In the genomic region with DNA sequence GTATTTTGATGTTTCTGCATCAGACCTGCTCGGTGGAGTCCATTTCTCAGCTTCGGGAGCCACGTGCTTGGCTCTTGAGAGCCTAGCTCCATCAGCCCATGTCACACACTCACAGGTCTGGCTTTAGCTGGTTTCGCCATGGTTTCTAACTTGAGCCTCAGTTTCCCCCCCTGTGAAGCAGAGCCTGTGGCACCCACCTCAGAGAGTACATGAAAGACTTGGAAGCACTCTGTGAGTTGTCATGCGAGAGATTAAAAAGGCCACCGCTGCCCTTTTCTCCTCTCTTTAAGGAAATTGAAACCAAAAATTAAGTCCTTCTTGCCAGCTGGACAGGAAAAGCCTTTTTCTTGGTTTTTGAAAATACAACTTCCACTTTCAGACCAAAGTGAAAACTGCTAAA, we compare ENCODE assay signal across 9 cellular contexts. TPM values are rescaled to one million over a fixed set of nuclear protein-coding genes. Genes with fewer than 3 reads are reported as not detected.
A peak's percentile ranks its signal among the peaks of the same experiment; 100 is the strongest.
DNase-seq lines count a peak whose midpoint lies in the region; ATAC-seq, FAIRE-seq and TF ChIP-seq lines count a peak whose summit lies in the region.
"Had no signal": no experiment of that assay in that cellular context is flagged by ENCODE, and none has a peak within 500 bp of the region (broad histone marks: within the 10 kb centered on the region; RNA-seq: fewer than 3 reads in every experiment).

No MANE protein-coding gene starts in this region.

- WGBS in spleen, 5 donors, result 12 to 30% (median 17%) methylated on average over 6 of the region's 6 CpGs

- DNase-seq in AG04449 (ENCODE audit: low read depth, low spot score) (no peak), GM19239 (ENCODE audit: insufficient read length, low spot score) (no peak), spleen (no peak), NCI-H446 treated with DMSO at 0.1 percent for 48 hours (lab: John Stamatoyannopoulos, UW) (no peak), A673 (ENCODE audit: low spot score) (no peak)
- DNase-seq in effector memory CD8-positive, alpha-beta T cell, result no peak
- no peak for DNase-seq in stimulated activated CD4-positive, alpha-beta T cell treated with anti-CD3 and anti-CD28 coated beads, Interleukin-4, amount 100 ng/mL, for 24 hours

- H3K9me3 ChIP-seq in spleen (no peaks in the 10 kb centered on the region), A673 (ENCODE audit: low read depth, low read length, poor library complexity, severe bottlenecking) (no peaks in the 10 kb centered on the region)

- H3K9me3 Mint-ChIP-seq in effector memory CD8-positive, alpha-beta T cell, result no peaks in the 10 kb centered on the region

- H3K36me3 ChIP-seq in spleen, result peaks cover 0 to 44% (median 2%) of the 10 kb centered on the region in 6 donors
- H3K36me3 ChIP-seq in A673 (ENCODE audit: insufficient read depth, low read length, poor library complexity, severe bottlenecking), result peaks cover 2% of the 10 kb centered on the region

- peak; percentile 88 for FAIRE-seq in GM19239 (lab: Jason Lieb, UNC)
- FAIRE-seq: bronchial epithelial cell had no signal

- peaks cover 33 to 100% (median 78%) of the 10 kb centered on the region in 6 donors for H3K4me1 ChIP-seq in spleen
- H3K4me1 ChIP-seq in A673 (ENCODE audit: insufficient read depth, low read length, poor library complexity, severe bottlenecking), result peaks cover 18% of the 10 kb centered on the region

- BruUV-seq in A673 (replicated peaks; lab: Mats Ljungman, UMichigan), result no TSS peak

- TF ChIP-seq POLR2A in spleen (IDR thresholded peaks at IDR 0.05), result no peak

- intact Hi-C loops in spleen (cut with DNase I; ENCODE audit: low total_unique reads) (no loop called here), A673 (cut with micrococcal nuclease; ENCODE audit: unreplicated experiment) (no loop called here)

- ATAC-seq in HG03521 (IDR thresholded peaks at IDR 0.05; ENCODE audit: unreplicated experiment), result peak; percentile 37
- peak; percentile 32 for ATAC-seq in effector memory CD8-positive, alpha-beta T cell (replicated peaks)

- H3K4me3 ChIP-seq in AG04449 (ENCODE audit: low read depth, low read length) (peak overlapping the region; percentile 28), spleen (peak overlapping the region in 5 of 8 donors; percentile 9 to 54 (median 15)), A673 (ENCODE audit: low read depth, low read length, poor library complexity, severe bottlenecking) (no peak overlapping the region)

- H3K27me3 ChIP-seq in spleen (replicated peaks in 1 of 7), result no peaks in the 10 kb centered on the region
- no peaks in the 10 kb centered on the region for H3K27me3 ChIP-seq in A673 (replicated peaks; ENCODE audit: insufficient read depth, low read depth, low read length, poor library complexity)

- peaks cover 77 to 89% of the 10 kb centered on the region in 2 donors for H3K4me1 Mint-ChIP-seq in effector memory CD8-positive, alpha-beta T cell (ENCODE audit: low read depth in 2 of 2)

- peak overlapping the region in 1 of 2 donors; percentile 80 for H3K27ac Mint-ChIP-seq in effector memory CD8-positive, alpha-beta T cell

- POLR2A ChIA-PET in AG04449 (lab: Yijun Ruan, JAX) (interaction anchor here (0.6 to 1.4 kb wide), 2 partner anchors 10 to 16 kb away, joined by 3 read pairs; no protein-coding TSS in a partner anchor), A673 (lab: Charles Lee; ENCODE audit: low non-redundant PET) (no interaction called here)

- H3K27me3 Mint-ChIP-seq in effector memory CD8-positive, alpha-beta T cell, result no peaks in the 10 kb centered on the region

- peak overlapping the region in 7 of 8 donors; percentile 45 to 82 (median 76) for H3K27ac ChIP-seq in spleen
- no peak overlapping the region for H3K27ac ChIP-seq in A673 (ENCODE audit: low read depth, low read length, poor library complexity, severe bottlenecking)

- TF ChIP-seq CTCF in AG04449 (IDR thresholded peaks at IDR 0.05; ENCODE audit: insufficient read depth, low read length, missing control alignments) (no peak), spleen (IDR thresholded peaks at IDR 0.05 in 8 of 11, conservative IDR thresholded peaks at IDR 0.05 in 3 of 11) (no peak), A673 (conservative IDR thresholded peaks at IDR 0.05; ENCODE audit: low read depth, low read length) (no peak)

- CTCF ChIA-PET in AG04449 (lab: Yijun Ruan, JAX), result interaction anchor here (0.6 to 1.9 kb wide), 4 partner anchors 9 to 1373 kb away, joined by 3 to 9 read pairs (median 4); partner anchors contain the start of gene NSUN2
- CTCF ChIA-PET in A673 (lab: Charles Lee), result no interaction called here

- H3K4me3 Mint-ChIP-seq in effector memory CD8-positive, alpha-beta T cell, result peak overlapping the region; percentile 64

- H3K36me3 Mint-ChIP-seq in effector memory CD8-positive, alpha-beta T cell (ENCODE audit: insufficient read depth), result peaks cover 12% of the 10 kb centered on the region

RNA-seq across cellular contexts. Expression of gene TENT4A, which starts 8.8 kb away (rescaled TPM):
- 10 to 100 TPM; 26.3 to 44.8 (median 37.0) TPM for total RNA-seq in spleen
- 10 to 100 TPM in 2 of 3 donors, 1 to 10 TPM in 1; 7.1 to 16.5 (median 12.9) TPM for polyA plus RNA-seq in spleen
- total RNA-seq in A673 (2021), result 51.7 and 57.1 TPM in 2 replicates
